ENCODE assay signal across 11 cellular contexts in genomic region chr10:77564781-77565589, GRCh38.
DNase-seq lines count a peak whose midpoint lies in the region; ATAC-seq, FAIRE-seq and TF ChIP-seq lines count a peak whose summit lies in the region.
"Had no signal": no experiment of that assay in that cellular context is flagged by ENCODE, and none has a peak within 500 bp of the region (broad histone marks: within the 10 kb centered on the region; RNA-seq: fewer than 3 reads in every experiment).

No MANE protein-coding gene starts in this region.

- TF ChIP-seq CTCF in DOHH2 (IDR thresholded peaks at IDR 0.05; ENCODE audit: low read depth, low read length, poor library complexity, severe bottlenecking) (no peak), H1 (IDR thresholded peaks at IDR 0.05; ENCODE audit: control extremely low read depth in 1 of 3, insufficient read depth in 1 of 3, low read depth in 1 of 3, low read length in 3 of 3) (no peak), right atrium auricular region (IDR thresholded peaks at IDR 0.05) (no peak)

- H3K18ac ChIP-seq in H1 (ENCODE audit: extremely low read depth, low read length) = peak overlapping the region; percentile 89
- peak overlapping the region; percentile 82 for H3K18ac ChIP-seq in neuronal stem cell (ENCODE audit: low read length)

- TF ChIP-seq POLR2A in H1 (IDR thresholded peaks at IDR 0.05; ENCODE audit: control extremely low read depth in 1 of 2, low read depth in 2 of 2, low read length in 2 of 2) = peak in 1 of 2 experiments; percentile 78; a peak in 2 of 3 replicates

- H4K8ac ChIP-seq in H1 (ENCODE audit: extremely low read depth, insufficient read depth, low read length) (peak overlapping the region; percentile 89; the same call in 1 of the 2 replicates), neuronal stem cell (ENCODE audit: low read depth, low read length) (no peak overlapping the region)

- DNase-seq in LoVo (ENCODE audit: low spot score) = peak; percentile 22
- DNase-seq in H1 (ENCODE audit: low read depth in 1 of 2, low spot score in 2 of 2) = peak; percentile 77 to 82
- DNase-seq in neuronal stem cell (ENCODE audit: low spot score) = peak; percentile 54
- no peak for DNase-seq in SIG-M5 (lab: John Stamatoyannopoulos, UW)
- no peak for DNase-seq in medulla oblongata (ENCODE audit: extremely low spot score)
- DNase-seq in right atrium auricular region (ENCODE audit: low spot score) = no peak
- DNase-seq: activated CD4-positive, alpha-beta memory T cell treated with anti-CD3 and anti-CD28 coated beads, Interleukin-2, amount 10 ng/mL, durations not matched to agents 7 days and 5 days; DND-41 had no signal

- H2BK15ac ChIP-seq in H1 (ENCODE audit: low read length) = no peak overlapping the region
- H2BK15ac ChIP-seq in neuronal stem cell (ENCODE audit: low read length) = no peak overlapping the region

- H2AFZ ChIP-seq in H1 (ENCODE audit: low read length) (peak overlapping the region; percentile 69; the same call in 1 of the 2 replicates), neuronal stem cell (ENCODE audit: low read length) (no peak overlapping the region)
- H2AFZ ChIP-seq: parathyroid adenoma had no signal

- H2BK120ac ChIP-seq in H1 (replicated peaks; ENCODE audit: low read depth, low read length) (no peak overlapping the region), neuronal stem cell (ENCODE audit: low read depth, low read length) (no peak overlapping the region)

- H3K36me3 ChIP-seq in DOHH2 (ENCODE audit: control insufficient read depth, low read length) (no peaks in the 10 kb centered on the region), H1 (ENCODE audit: control insufficient read depth in 2 of 4, insufficient read depth in 4 of 4, low read length in 3 of 4) (no peaks in the 10 kb centered on the region), neuronal stem cell (replicated peaks in 1 of 2; ENCODE audit: control insufficient read depth in 2 of 2, insufficient read depth in 2 of 2, low read length in 2 of 2) (no peaks in the 10 kb centered on the region), right atrium auricular region (no peaks in the 10 kb centered on the region)

- H4K91ac ChIP-seq in H1 (replicated peaks; ENCODE audit: insufficient read length, low read length) (peak overlapping the region; percentile 87), neuronal stem cell (ENCODE audit: low read depth, low read length, poor library complexity) (no peak overlapping the region)

- H3K9ac ChIP-seq in H1 (replicated peaks in 1 of 4; ENCODE audit: extremely low read depth in 1 of 4, low read depth in 3 of 4, low read length in 3 of 4) = peak overlapping the region in 2 of 4 experiments; percentile 14 to 17; a peak in 1 of 7 replicates
- H3K9ac ChIP-seq in neuronal stem cell (ENCODE audit: low read depth, low read length, poor library complexity) = no peak overlapping the region
- H3K9ac ChIP-seq: parathyroid adenoma had no signal

- TF ChIP-seq EP300 in H1 (IDR thresholded peaks at IDR 0.05; ENCODE audit: borderline replicate concordance in 1 of 2, low read depth in 2 of 2, low read length in 2 of 2) = peak in 1 of 2 experiments; percentile 82; a peak in 1 of 3 replicates

- H3K23ac ChIP-seq in H1 (ENCODE audit: insufficient read length) = no peak overlapping the region
- H3K23ac ChIP-seq in neuronal stem cell (ENCODE audit: low read depth, low read length, poor library complexity) = no peak overlapping the region

- H3K27me3 ChIP-seq in DOHH2 (ENCODE audit: control insufficient read depth, low read length) = peaks cover 4% of the 10 kb centered on the region; the same call in 1 of the 2 replicates
- no peaks in the 10 kb centered on the region for H3K27me3 ChIP-seq in H1 (replicated peaks in 1 of 4; ENCODE audit: control insufficient read depth in 3 of 4, extremely low read depth in 1 of 4, insufficient read depth in 3 of 4, low read length in 3 of 4)
- H3K27me3 ChIP-seq in neuronal stem cell (ENCODE audit: control insufficient read depth in 3 of 3, insufficient read depth in 3 of 3, low read depth in 1 of 3, low read length in 3 of 3) = peaks cover 0 to 14% (median 0%) of the 10 kb centered on the region in 3 experiments
- no peaks in the 10 kb centered on the region for H3K27me3 ChIP-seq in right atrium auricular region

- H3K79me2 ChIP-seq in DOHH2 (ENCODE audit: control insufficient read depth, low read length) (no peaks in the 10 kb centered on the region), H1 (ENCODE audit: control insufficient read depth in 1 of 2, insufficient read depth in 2 of 2, low read length in 2 of 2) (no peaks in the 10 kb centered on the region)
- H3K79me2 ChIP-seq: parathyroid adenoma had no signal

- H4K20me1 ChIP-seq in DOHH2 (ENCODE audit: control insufficient read depth, insufficient read depth, low read depth, low read length) (no peaks in the 10 kb centered on the region), H1 (replicated peaks in 1 of 2; ENCODE audit: control insufficient read depth in 1 of 2, insufficient read depth in 2 of 2, low read length in 2 of 2) (no peaks in the 10 kb centered on the region)

- H4K5ac ChIP-seq in H1 (ENCODE audit: insufficient read length, low read depth, low read length) = peak overlapping the region; percentile 22

- H2AK5ac ChIP-seq in H1 (ENCODE audit: low read depth, low read length) (peak overlapping the region; percentile 85; the same call in 1 of the 2 replicates), neuronal stem cell (ENCODE audit: low read depth, low read length) (no peak overlapping the region)

- CTCF ChIA-PET in H1 (lab: Charles Lee; ENCODE audit: partially characterized antibody) = interaction anchor here (0.6 to 2.2 kb wide), 8 partner anchors 10 to 146 kb away, joined by 3 to 8 read pairs (median 4); no protein-coding TSS in a partner anchor

- H3K27ac ChIP-seq in DOHH2 (ENCODE audit: low read depth, low read length) = peak overlapping the region; percentile 70; the same call in 1 of the 2 replicates
- peak overlapping the region; percentile 59; the same call in 1 of the 2 replicates for H3K27ac ChIP-seq in H1 (ENCODE audit: low read depth, low read length)
- H3K27ac ChIP-seq in neuronal stem cell (replicated peaks; ENCODE audit: low read length) = peak overlapping the region; percentile 87
- H3K27ac ChIP-seq in right atrium auricular region = no peak overlapping the region
- H3K27ac ChIP-seq: parathyroid adenoma had no signal

- H3K56ac ChIP-seq in H1 (replicated peaks; ENCODE audit: insufficient read length, low read depth, low read length) = no peak overlapping the region

- WGBS in H1 (ENCODE audit: extremely low coverage in 1 of 2, insufficient coverage in 1 of 2, insufficient read length in 1 of 2, insufficient replicate concordance in 2 of 2, low coverage in 1 of 2, low lambda C conversion rate in 2 of 2, missing lambda C conversion rate in 1 of 2), 2 experiments = 25% methylated on average over 10 of the region's 10 CpGs; no CpG with 5 or more reads in 1 of the 2 experiments
- no CpG with 5 or more reads among the region's 10 CpGs for WGBS in neuronal stem cell (ENCODE audit: extremely low coverage in 2 of 2, insufficient read length in 2 of 2, insufficient replicate concordance in 1 of 2), 2 donors

- peaks cover 60% of the 10 kb centered on the region for H3K4me1 ChIP-seq in DOHH2 (ENCODE audit: control insufficient read depth, low read length)
- H3K4me1 ChIP-seq in H1 (replicated peaks in 1 of 4; ENCODE audit: control insufficient read depth in 3 of 4, insufficient read depth in 4 of 4, low read length in 3 of 4) = peaks cover 9 to 18% (median 14%) of the 10 kb centered on the region in 4 experiments
- peaks cover 0 to 12% of the 10 kb centered on the region in 2 donors for H3K4me1 ChIP-seq in neuronal stem cell (ENCODE audit: control insufficient read depth in 2 of 2, insufficient read depth in 1 of 2, low read depth in 1 of 2, low read length in 2 of 2)
- no peaks in the 10 kb centered on the region for H3K4me1 ChIP-seq in right atrium auricular region
- H3K4me1 ChIP-seq: parathyroid adenoma had no signal

- no peaks in the 10 kb centered on the region for H3F3A ChIP-seq in DOHH2 (ENCODE audit: control insufficient read depth, insufficient read depth)

- FAIRE-seq in H1 (lab: Jason Lieb, UNC) = peak; percentile 70

- peak overlapping the region; percentile 91 for H3K4ac ChIP-seq in H1 (replicated peaks; ENCODE audit: insufficient read length, low read depth, low read length)
- no peak overlapping the region for H3K4ac ChIP-seq in neuronal stem cell (ENCODE audit: low read length)

- H2BK12ac ChIP-seq in H1 (ENCODE audit: low read depth, low read length) (peak overlapping the region; percentile 91), neuronal stem cell (ENCODE audit: low read length) (no peak overlapping the region)

- no peak for TF ChIP-seq RAD21 in H1 (IDR thresholded peaks at IDR 0.05 in 1 of 2, conservative IDR thresholded peaks at IDR 0.05 in 1 of 2; ENCODE audit: low read depth in 2 of 2, low read length in 2 of 2)

- H3K4me3 ChIP-seq in DOHH2 (ENCODE audit: low read length) (no peak overlapping the region), H1 (ENCODE audit: extremely low read depth in 1 of 4, insufficient read depth in 2 of 4, low read depth in 3 of 4, low read length in 4 of 4) (peak overlapping the region in 2 of 4 experiments; percentile 9 to 19; a peak in 2 of 8 replicates), neuronal stem cell (ENCODE audit: low read length in 2 of 2) (peak overlapping the region in 1 of 2 donors; percentile 18), right atrium auricular region (no peak overlapping the region)

- H2BK20ac ChIP-seq in H1 (ENCODE audit: low read length) = peak overlapping the region; percentile 73; the same call in 1 of the 2 replicates

- H3K79me1 ChIP-seq in H1 (ENCODE audit: low read depth, low read length) (no peaks in the 10 kb centered on the region), neuronal stem cell (ENCODE audit: low read depth, low read length) (no peaks in the 10 kb centered on the region)

- ATAC-seq in HG03442 (IDR thresholded peaks at IDR 0.05; ENCODE audit: unreplicated experiment) = no peak

- POLR2A ChIA-PET in H1 (lab: Charles Lee; ENCODE audit: partially characterized antibody) = interaction anchor here (0.7 to 4.9 kb wide), 11 partner anchors 8 to 159 kb away, joined by 3 to 21 read pairs (median 4); no protein-coding TSS in a partner anchor

- H2BK5ac ChIP-seq in H1 (ENCODE audit: low read depth, low read length) = peak overlapping the region; percentile 95
- no peak overlapping the region for H2BK5ac ChIP-seq in neuronal stem cell (ENCODE audit: low read length)

- no peaks in the 10 kb centered on the region for H3K23me2 ChIP-seq in H1 (ENCODE audit: low read depth, low read length)

- H3K14ac ChIP-seq in H1 (ENCODE audit: insufficient read length) = no peak overlapping the region
- H3K14ac ChIP-seq in neuronal stem cell (ENCODE audit: low read length) = no peak overlapping the region

- no peaks in the 10 kb centered on the region for H3K9me3 ChIP-seq in DOHH2 (ENCODE audit: control insufficient read depth, insufficient read depth, low read length)
- no peaks in the 10 kb centered on the region for H3K9me3 ChIP-seq in H1 (ENCODE audit: insufficient read depth in 2 of 2, low read depth in 1 of 2, low read length in 1 of 2)
- no peaks in the 10 kb centered on the region for H3K9me3 ChIP-seq in neuronal stem cell (replicated peaks in 1 of 2; ENCODE audit: control insufficient read depth in 2 of 2, insufficient read depth in 1 of 2, low read depth in 1 of 2, low read length in 2 of 2)
- H3K9me3 ChIP-seq in right atrium auricular region = no peaks in the 10 kb centered on the region

- no peaks in the 10 kb centered on the region for H3K9me2 ChIP-seq in DOHH2 (replicated peaks; ENCODE audit: control insufficient read depth, low read length)

- H3K4me2 ChIP-seq in DOHH2 (ENCODE audit: low read length) = peak overlapping the region; percentile 61
- H3K4me2 ChIP-seq in H1 (ENCODE audit: insufficient read depth in 1 of 2, low read depth in 2 of 2, low read length in 2 of 2) = peak overlapping the region; percentile 50 to 60
- peak overlapping the region; percentile 13 for H3K4me2 ChIP-seq in neuronal stem cell (ENCODE audit: insufficient read depth, low read length, poor library complexity, severe bottlenecking)

Comparison
In these comparisons a context has a peak if more than half of its experiments do, and no peak if none do; other contexts are left out.
1. H3K27ac ChIP-seq: peak in DOHH2 (single experiment), H1 (single experiment) and neuronal stem cell (single experiment); none in right atrium auricular region (0 of 2).
2. DNase-seq: peak in LoVo (single experiment), H1 (2 of 2) and neuronal stem cell (single experiment); none in SIG-M5 (single experiment), medulla oblongata (single experiment) and right atrium auricular region (single experiment).
3. Peak in every context shown above with its lines, with median percentiles within 50 percentile points of each other: H3K4me2 ChIP-seq.